ENCODE assay signal across 20 cellular contexts in genomic region chr5:178350361-178351220, GRCh38.
DNase-seq lines count a peak whose midpoint lies in the region; TF ChIP-seq lines count a peak whose summit lies in the region.
"Had no signal": no experiment of that assay in that cellular context is flagged by ENCODE, and none has a peak within 500 bp of the region (broad histone marks: within the 10 kb centered on the region; RNA-seq: fewer than 3 reads in every experiment).

No MANE protein-coding gene starts in this region.

- H3K36me3 Mint-ChIP-seq in dendritic cell treated with granulocyte-macrophage colony-stimulating factor and Interleukin-4, amounts not matched to agents 40 ng/mL and 50 ng/mL, for 4 days (ENCODE audit: low read depth), result no peaks in the 10 kb centered on the region
- H3K36me3 Mint-ChIP-seq: activated CD8-positive, alpha-beta memory T cell treated with anti-CD3 and anti-CD28 coated beads, Interleukin-2, amount 10 ng/mL, durations not matched to agents 7 days and 5 days; immature natural killer cell had no signal

- intact Hi-C loops in dendritic cell treated with granulocyte-macrophage colony-stimulating factor and Interleukin-4, amounts not matched to agents 40 ng/mL and 50 ng/mL, for 4 days (cut with micrococcal nuclease), result no loop called here

- TF ChIP-seq CTCF in NB4 (IDR thresholded peaks at IDR 0.05; ENCODE audit: low read depth, low read length) (no peak), osteoblast (IDR thresholded peaks at IDR 0.05; ENCODE audit: extremely low read depth, low read depth, low read length) (no peak), foreskin fibroblast (IDR thresholded peaks at IDR 0.05; ENCODE audit: low read depth, low read length) (no peak)

- peaks cover 3% of the 10 kb centered on the region for H3K27me3 Mint-ChIP-seq in dendritic cell treated with granulocyte-macrophage colony-stimulating factor and Interleukin-4, amounts not matched to agents 40 ng/mL and 50 ng/mL, for 4 days

- DNase-seq in GM04504 (ENCODE audit: low read depth), result peak; percentile 42
- peak; percentile 62 for DNase-seq in NB4 (ENCODE audit: low read depth)
- peak; percentile 39 for DNase-seq in osteoblast (ENCODE audit: insufficient read length, low spot score, missing footprints)
- no peak for DNase-seq in foreskin fibroblast
- no peak for DNase-seq in NCI-H748 (lab: John Stamatoyannopoulos, UW; ENCODE audit: unreplicated experiment)
- no peak for DNase-seq in NCI-H1436 (lab: John Stamatoyannopoulos, UW)
- DNase-seq in pons (ENCODE audit: low spot score), result no peak
- DNase-seq: activated CD4-positive, CD25-positive, alpha-beta regulatory T cell treated with anti-CD3 and anti-CD28 coated beads, Interleukin-2, amount 50 U/mL, for 72 hours; activated CD8-positive, alpha-beta memory T cell treated with anti-CD3 and anti-CD28 coated beads, Interleukin-2, amount 10 ng/mL, durations not matched to agents 7 days and 5 days; activated gamma-delta T cell treated with Interleukin-2 at 50 U/mL for 16 hours; body of pancreas; C1 segment of cervical spinal cord; DMS153; immature natural killer cell; NCI-H69; RPMI8226 had no signal

- H3K4me2 ChIP-seq in osteoblast (ENCODE audit: insufficient read depth, low read length), result no peak overlapping the region

- H3K79me2 ChIP-seq in osteoblast (ENCODE audit: insufficient read depth, low read length), result no peaks in the 10 kb centered on the region

- no peaks in the 10 kb centered on the region for H4K20me1 ChIP-seq in osteoblast (ENCODE audit: insufficient read depth, low read length)

- no peaks in the 10 kb centered on the region for H3K4me1 ChIP-seq in osteoblast (ENCODE audit: insufficient read depth, low read length)
- H3K4me1 ChIP-seq: body of pancreas, HAP-1 had no signal

- H3K4me3 ChIP-seq in NB4 (ENCODE audit: low read depth, low read length) (no peak overlapping the region), osteoblast (ENCODE audit: insufficient read depth, low read length) (no peak overlapping the region), foreskin fibroblast (ENCODE audit: low read depth in 1 of 2, low read length in 2 of 2) (no peak overlapping the region)
- H3K4me3 ChIP-seq: body of pancreas, HAP-1, thoracic aorta had no signal

- no peaks in the 10 kb centered on the region for H3K9me3 ChIP-seq in osteoblast (ENCODE audit: low read depth, low read length)
- H3K9me3 ChIP-seq: body of pancreas, HAP-1, thoracic aorta had no signal

- no peak overlapping the region for H3K4me3 Mint-ChIP-seq in dendritic cell treated with granulocyte-macrophage colony-stimulating factor and Interleukin-4, amounts not matched to agents 40 ng/mL and 50 ng/mL, for 4 days
- H3K4me3 Mint-ChIP-seq: activated CD8-positive, alpha-beta memory T cell treated with anti-CD3 and anti-CD28 coated beads, Interleukin-2, amount 10 ng/mL, durations not matched to agents 7 days and 5 days; immature natural killer cell; T-helper 1 cell treated with Interleukin-12 subunit alpha and Interleukin-12 subunit beta and Interleukin-4 antibody, amounts not matched to agents 30 μg/mL and 1 μg/mL, for 36 hours had no signal

- H2AFZ ChIP-seq in osteoblast (ENCODE audit: low read length), result no peak overlapping the region

- H3K36me3 ChIP-seq in osteoblast (ENCODE audit: insufficient read depth, low read length), result no peaks in the 10 kb centered on the region
- H3K36me3 ChIP-seq: HAP-1, thoracic aorta had no signal

- no peaks in the 10 kb centered on the region for H3K9me3 Mint-ChIP-seq in dendritic cell treated with granulocyte-macrophage colony-stimulating factor and Interleukin-4, amounts not matched to agents 40 ng/mL and 50 ng/mL, for 4 days
- H3K9me3 Mint-ChIP-seq: immature natural killer cell; T-helper 1 cell treated with Interleukin-12 subunit alpha and Interleukin-12 subunit beta and Interleukin-4 antibody, amounts not matched to agents 30 μg/mL and 1 μg/mL, for 36 hours had no signal

- peak overlapping the region; percentile 52 for H3K27ac Mint-ChIP-seq in dendritic cell treated with granulocyte-macrophage colony-stimulating factor and Interleukin-4, amounts not matched to agents 40 ng/mL and 50 ng/mL, for 4 days
- H3K27ac Mint-ChIP-seq: activated CD8-positive, alpha-beta memory T cell treated with anti-CD3 and anti-CD28 coated beads, Interleukin-2, amount 10 ng/mL, durations not matched to agents 7 days and 5 days; immature natural killer cell; T-helper 1 cell treated with Interleukin-12 subunit alpha and Interleukin-12 subunit beta and Interleukin-4 antibody, amounts not matched to agents 30 μg/mL and 1 μg/mL, for 36 hours had no signal

- H3K27me3 ChIP-seq in osteoblast (ENCODE audit: insufficient read depth, low read length), result no peaks in the 10 kb centered on the region

- TF ChIP-seq POLR2A in NB4 (IDR thresholded peaks at IDR 0.05; ENCODE audit: extremely low read depth, insufficient read length), result no peak

- H3K4me1 Mint-ChIP-seq in dendritic cell treated with granulocyte-macrophage colony-stimulating factor and Interleukin-4, amounts not matched to agents 40 ng/mL and 50 ng/mL, for 4 days (ENCODE audit: low read depth), result peaks cover 21% of the 10 kb centered on the region
- H3K4me1 Mint-ChIP-seq: activated CD8-positive, alpha-beta memory T cell treated with anti-CD3 and anti-CD28 coated beads, Interleukin-2, amount 10 ng/mL, durations not matched to agents 7 days and 5 days; immature natural killer cell had no signal

- H3K27ac ChIP-seq in osteoblast (ENCODE audit: low read depth, low read length), result no peak overlapping the region
- H3K27ac ChIP-seq: body of pancreas, thoracic aorta had no signal

Comparison
In these comparisons a context has a peak if more than half of its experiments do, and no peak if none do; other contexts are left out.
1. DNase-seq: peak in GM04504 (single experiment), NB4 (single experiment) and osteoblast (single experiment); none in foreskin fibroblast (0 of 2), NCI-H748 (single experiment), NCI-H1436 (single experiment) and pons (single experiment).